ENCODE assay signal across 1 cellular context in genomic region chr16:70372921-70373550, GRCh38.
TF ChIP-seq lines count a peak whose summit lies in the region.

No MANE protein-coding gene starts in this region.

TF ChIP-seq in WTC11, 78 proteins besides CTCF, POLR2A, EP300 and RAD21 (continued from another document):
- TF ChIP-seq FOXP4 (CRISPR knock-in tag; IDR thresholded peaks at IDR 0.05) (no peak), NR2C2 (CRISPR knock-in tag; IDR thresholded peaks at IDR 0.05) (no peak), ZNF219 (CRISPR knock-in tag; IDR thresholded peaks at IDR 0.05; ENCODE audit: borderline replicate concordance) (no peak), SP1 (CRISPR knock-in tag; conservative IDR thresholded peaks at IDR 0.05) (no peak), AR (CRISPR knock-in tag; IDR thresholded peaks at IDR 0.05) (no peak), OVOL2 (CRISPR knock-in tag; IDR thresholded peaks at IDR 0.05; ENCODE audit: borderline replicate concordance) (no peak), SMAD4 (CRISPR knock-in tag; IDR thresholded peaks at IDR 0.05) (no peak), ZNF416 (CRISPR knock-in tag; IDR thresholded peaks at IDR 0.05) (no peak), TP53 (CRISPR knock-in tag; IDR thresholded peaks at IDR 0.05) (no peak), IRF1 (CRISPR knock-in tag; IDR thresholded peaks at IDR 0.05) (no peak), CREB1 (CRISPR knock-in tag; IDR thresholded peaks at IDR 0.05) (no peak), HMGA2 (CRISPR knock-in tag; IDR thresholded peaks at IDR 0.05) (no peak), NR3C1 (CRISPR knock-in tag; conservative IDR thresholded peaks at IDR 0.05; ENCODE audit: low read depth) (no peak)
- TF ChIP-seq, protein P1, sequence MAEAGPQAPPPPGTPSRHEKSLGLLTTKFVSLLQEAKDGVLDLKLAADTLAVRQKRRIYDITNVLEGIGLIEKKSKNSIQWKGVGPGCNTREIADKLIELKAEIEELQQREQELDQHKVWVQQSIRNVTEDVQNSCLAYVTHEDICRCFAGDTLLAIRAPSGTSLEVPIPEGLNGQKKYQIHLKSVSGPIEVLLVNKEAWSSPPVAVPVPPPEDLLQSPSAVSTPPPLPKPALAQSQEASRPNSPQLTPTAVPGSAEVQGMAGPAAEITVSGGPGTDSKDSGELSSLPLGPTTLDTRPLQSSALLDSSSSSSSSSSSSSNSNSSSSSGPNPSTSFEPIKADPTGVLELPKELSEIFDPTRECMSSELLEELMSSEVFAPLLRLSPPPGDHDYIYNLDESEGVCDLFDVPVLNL (CRISPR knock-in tag; IDR thresholded peaks at IDR 0.05; ENCODE audit: borderline replicate concordance, low read depth) = no peak
- TF ChIP-seq, protein P2, sequence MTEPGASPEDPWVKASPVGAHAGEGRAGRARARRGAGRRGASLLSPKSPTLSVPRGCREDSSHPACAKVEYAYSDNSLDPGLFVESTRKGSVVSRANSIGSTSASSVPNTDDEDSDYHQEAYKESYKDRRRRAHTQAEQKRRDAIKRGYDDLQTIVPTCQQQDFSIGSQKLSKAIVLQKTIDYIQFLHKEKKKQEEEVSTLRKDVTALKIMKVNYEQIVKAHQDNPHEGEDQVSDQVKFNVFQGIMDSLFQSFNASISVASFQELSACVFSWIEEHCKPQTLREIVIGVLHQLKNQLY (CRISPR knock-in tag; IDR thresholded peaks at IDR 0.05) = no peak
- TF ChIP-seq, protein P3, sequence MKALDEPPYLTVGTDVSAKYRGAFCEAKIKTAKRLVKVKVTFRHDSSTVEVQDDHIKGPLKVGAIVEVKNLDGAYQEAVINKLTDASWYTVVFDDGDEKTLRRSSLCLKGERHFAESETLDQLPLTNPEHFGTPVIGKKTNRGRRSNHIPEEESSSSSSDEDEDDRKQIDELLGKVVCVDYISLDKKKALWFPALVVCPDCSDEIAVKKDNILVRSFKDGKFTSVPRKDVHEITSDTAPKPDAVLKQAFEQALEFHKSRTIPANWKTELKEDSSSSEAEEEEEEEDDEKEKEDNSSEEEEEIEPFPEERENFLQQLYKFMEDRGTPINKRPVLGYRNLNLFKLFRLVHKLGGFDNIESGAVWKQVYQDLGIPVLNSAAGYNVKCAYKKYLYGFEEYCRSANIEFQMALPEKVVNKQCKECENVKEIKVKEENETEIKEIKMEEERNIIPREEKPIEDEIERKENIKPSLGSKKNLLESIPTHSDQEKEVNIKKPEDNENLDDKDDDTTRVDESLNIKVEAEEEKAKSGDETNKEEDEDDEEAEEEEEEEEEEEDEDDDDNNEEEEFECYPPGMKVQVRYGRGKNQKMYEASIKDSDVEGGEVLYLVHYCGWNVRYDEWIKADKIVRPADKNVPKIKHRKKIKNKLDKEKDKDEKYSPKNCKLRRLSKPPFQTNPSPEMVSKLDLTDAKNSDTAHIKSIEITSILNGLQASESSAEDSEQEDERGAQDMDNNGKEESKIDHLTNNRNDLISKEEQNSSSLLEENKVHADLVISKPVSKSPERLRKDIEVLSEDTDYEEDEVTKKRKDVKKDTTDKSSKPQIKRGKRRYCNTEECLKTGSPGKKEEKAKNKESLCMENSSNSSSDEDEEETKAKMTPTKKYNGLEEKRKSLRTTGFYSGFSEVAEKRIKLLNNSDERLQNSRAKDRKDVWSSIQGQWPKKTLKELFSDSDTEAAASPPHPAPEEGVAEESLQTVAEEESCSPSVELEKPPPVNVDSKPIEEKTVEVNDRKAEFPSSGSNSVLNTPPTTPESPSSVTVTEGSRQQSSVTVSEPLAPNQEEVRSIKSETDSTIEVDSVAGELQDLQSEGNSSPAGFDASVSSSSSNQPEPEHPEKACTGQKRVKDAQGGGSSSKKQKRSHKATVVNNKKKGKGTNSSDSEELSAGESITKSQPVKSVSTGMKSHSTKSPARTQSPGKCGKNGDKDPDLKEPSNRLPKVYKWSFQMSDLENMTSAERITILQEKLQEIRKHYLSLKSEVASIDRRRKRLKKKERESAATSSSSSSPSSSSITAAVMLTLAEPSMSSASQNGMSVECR (CRISPR knock-in tag; IDR thresholded peaks at IDR 0.05; ENCODE audit: borderline replicate concordance) = no peak
TF ChIP-seq in WTC11: peak in this region for 0.
